ENCODE assay signal across 27 cellular contexts in the genomic region with DNA sequence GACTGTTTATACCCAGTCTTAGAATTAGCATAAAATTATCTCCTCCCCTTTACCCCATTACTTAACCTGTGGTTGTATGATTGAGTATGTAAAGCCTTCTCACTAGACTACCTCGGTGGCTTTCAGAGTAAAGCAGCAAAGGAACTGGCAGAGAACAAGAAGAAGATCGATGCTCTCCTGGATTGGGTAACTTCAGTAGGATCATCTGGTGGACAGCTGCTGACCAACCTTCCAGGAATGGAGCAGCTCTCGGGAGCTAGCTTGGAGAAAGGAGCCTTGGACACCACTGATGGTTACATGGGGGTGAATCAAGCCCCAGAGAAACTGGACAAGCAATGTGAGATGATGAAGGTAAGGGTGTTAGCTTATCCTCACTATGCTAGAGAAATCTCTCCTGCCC.
DNase-seq lines count a peak whose midpoint lies in the region; ATAC-seq lines count a peak whose summit lies in the region.
"Had no signal": no experiment of that assay in that cellular context is flagged by ENCODE, and none has a peak within 500 bp of the region (broad histone marks: within the 10 kb centered on the region; RNA-seq: fewer than 3 reads in every experiment).

No MANE protein-coding gene starts in this region.

- H3K4me1 Mint-ChIP-seq in activated T-helper 17 cell treated with anti-CD3 and anti-CD28 coated beads, Interleukin-2, amount 50 U/mL, for 72 hours, result peaks cover 5% of the 10 kb centered on the region
- H3K4me1 Mint-ChIP-seq in immature natural killer cell, result peaks cover 0 to 5% of the 10 kb centered on the region in 2 donors
- H3K4me1 Mint-ChIP-seq: activated CD4-positive, alpha-beta memory T cell treated with anti-CD3 and anti-CD28 coated beads, Interleukin-2, amount 10 ng/mL, durations not matched to agents 7 days and 5 days; CD14-positive monocyte; nephron had no signal

- no peak overlapping the region for H3K4me3 Mint-ChIP-seq in activated T-helper 17 cell treated with anti-CD3 and anti-CD28 coated beads, Interleukin-2, amount 50 U/mL, for 72 hours
- H3K4me3 Mint-ChIP-seq in immature natural killer cell, result no peak overlapping the region
- H3K4me3 Mint-ChIP-seq: activated CD4-positive, alpha-beta memory T cell treated with anti-CD3 and anti-CD28 coated beads, Interleukin-2, amount 10 ng/mL, durations not matched to agents 7 days and 5 days; CD14-positive monocyte; central memory CD8-positive, alpha-beta T cell; nephron; stimulated activated naive B cell treated with anti-CD40 and anti-IgM and Interleukin-4, amounts not matched to agents 10 μg/mL and 1 μg/mL and 100 μg/mL, for 72 hours; type B pancreatic cell had no signal

- ATAC-seq in activated T-helper 17 cell treated with anti-CD3 and anti-CD28 coated beads, Interleukin-2, amount 50 U/mL, for 72 hours (replicated peaks), result no peak
- ATAC-seq: esophagus mucosa; stimulated activated naive B cell treated with anti-CD40 and anti-IgM and Interleukin-4, amounts not matched to agents 10 μg/mL and 1 μg/mL and 100 μg/mL, for 72 hours had no signal

- H3K27me3 Mint-ChIP-seq in activated T-helper 17 cell treated with anti-CD3 and anti-CD28 coated beads, Interleukin-2, amount 50 U/mL, for 72 hours, result no peaks in the 10 kb centered on the region
- peaks cover 0 to 5% (median 2%) of the 10 kb centered on the region in 3 donors for H3K27me3 Mint-ChIP-seq in immature natural killer cell (ENCODE audit: low read depth in 3 of 3)
- H3K27me3 Mint-ChIP-seq: activated CD4-positive, alpha-beta memory T cell treated with anti-CD3 and anti-CD28 coated beads, Interleukin-2, amount 10 ng/mL, durations not matched to agents 7 days and 5 days; central memory CD8-positive, alpha-beta T cell; stimulated activated naive B cell treated with anti-CD40 and anti-IgM and Interleukin-4, amounts not matched to agents 10 μg/mL and 1 μg/mL and 100 μg/mL, for 72 hours; type B pancreatic cell had no signal

- DNase-seq in AG20443 (ENCODE audit: low spot score), result peak; percentile 60
- DNase-seq in GM04504 (ENCODE audit: low read depth), result peak; percentile 35
- no peak for DNase-seq in immature natural killer cell
- no peak for DNase-seq in activated CD8-positive, alpha-beta memory T cell treated with anti-CD3 and anti-CD28 coated beads, Interleukin-2, amount 50 U/mL, for 4 hours
- no peak for DNase-seq in NCI-H2107 treated with DMSO at 0.1 percent for 48 hours (lab: John Stamatoyannopoulos, UW; ENCODE audit: unreplicated experiment)
- no peak for DNase-seq in nucleus accumbens (lab: John Stamatoyannopoulos, UW)
- DNase-seq: activated CD4-positive, alpha-beta memory T cell treated with anti-CD3 and anti-CD28 coated beads, Interleukin-2, amount 10 ng/mL, durations not matched to agents 7 days and 5 days; activated CD8-positive, alpha-beta memory T cell treated with anti-CD3 and anti-CD28 coated beads, Interleukin-2, amount 50 U/mL, for 48 hours; dermis blood vessel endothelial cell; DMS79; GDM1; KBM-7; NCI-H1105 treated with DMSO at 0.1 percent for 48 hours; NCI-H2029 treated with DMSO at 0.1 percent for 48 hours; NCI-H2227 treated with DMSO at 0.1 percent for 48 hours; Peyer's patch; retina; SHP77; stimulated activated naive B cell treated with anti-CD40 and anti-IgM and Interleukin-4, amounts not matched to agents 10 μg/mL and 1 μg/mL and 100 μg/mL, for 72 hours; substantia nigra had no signal

- H3K9me3 Mint-ChIP-seq in activated T-helper 17 cell treated with anti-CD3 and anti-CD28 coated beads, Interleukin-2, amount 50 U/mL, for 72 hours, result no peaks in the 10 kb centered on the region
- no peaks in the 10 kb centered on the region for H3K9me3 Mint-ChIP-seq in immature natural killer cell
- H3K9me3 Mint-ChIP-seq: activated CD4-positive, alpha-beta memory T cell treated with anti-CD3 and anti-CD28 coated beads, Interleukin-2, amount 10 ng/mL, durations not matched to agents 7 days and 5 days; activated T-helper 2 cell treated with anti-CD3 and anti-CD28 coated beads, Interferon-gamma antibody, Interleukin-2, Interleukin-4, amounts not matched to agents 10 μg/mL and 5 μg/mL and 100 μg/mL, durations not matched to agents 14 hours and 24 hours and 36 hours; CD14-positive monocyte; central memory CD8-positive, alpha-beta T cell; nephron; stimulated activated naive B cell treated with anti-CD40 and anti-IgM and Interleukin-4, amounts not matched to agents 10 μg/mL and 1 μg/mL and 100 μg/mL, for 72 hours; type B pancreatic cell had no signal

- H3K27ac Mint-ChIP-seq in activated T-helper 17 cell treated with anti-CD3 and anti-CD28 coated beads, Interleukin-2, amount 50 U/mL, for 72 hours, result peak overlapping the region; percentile 62
- H3K27ac Mint-ChIP-seq in immature natural killer cell, result peak overlapping the region in 5 of 6 donors; percentile 8 to 80 (median 14)
- H3K27ac Mint-ChIP-seq: activated CD4-positive, alpha-beta memory T cell treated with anti-CD3 and anti-CD28 coated beads, Interleukin-2, amount 10 ng/mL, durations not matched to agents 7 days and 5 days; activated T-helper 2 cell treated with anti-CD3 and anti-CD28 coated beads, Interferon-gamma antibody, Interleukin-2, Interleukin-4, amounts not matched to agents 10 μg/mL and 5 μg/mL and 100 μg/mL, durations not matched to agents 14 hours and 24 hours and 36 hours; nephron; stimulated activated naive B cell treated with anti-CD40 and anti-IgM and Interleukin-4, amounts not matched to agents 10 μg/mL and 1 μg/mL and 100 μg/mL, for 72 hours; type B pancreatic cell had no signal

- H3K36me3 Mint-ChIP-seq in activated T-helper 17 cell treated with anti-CD3 and anti-CD28 coated beads, Interleukin-2, amount 50 U/mL, for 72 hours (ENCODE audit: low read depth), result peaks cover 100% of the 10 kb centered on the region
- peaks cover 30 to 66% (median 52%) of the 10 kb centered on the region in 3 donors for H3K36me3 Mint-ChIP-seq in immature natural killer cell

Comparison
In these comparisons a context has a peak if more than half of its experiments do, and no peak if none do; other contexts are left out.
1. DNase-seq: peak in AG20443 (single experiment) and GM04504 (single experiment); none in immature natural killer cell (0 of 3), activated CD8-positive, alpha-beta memory T cell treated with anti-CD3 and anti-CD28 coated beads, Interleukin-2, amount 50 U/mL, for 4 hours (single experiment), NCI-H2107 treated with DMSO at 0.1 percent for 48 hours (single experiment) and nucleus accumbens (0 of 56).